ENCODE assay signal across 8 cellular contexts in the genomic region with DNA sequence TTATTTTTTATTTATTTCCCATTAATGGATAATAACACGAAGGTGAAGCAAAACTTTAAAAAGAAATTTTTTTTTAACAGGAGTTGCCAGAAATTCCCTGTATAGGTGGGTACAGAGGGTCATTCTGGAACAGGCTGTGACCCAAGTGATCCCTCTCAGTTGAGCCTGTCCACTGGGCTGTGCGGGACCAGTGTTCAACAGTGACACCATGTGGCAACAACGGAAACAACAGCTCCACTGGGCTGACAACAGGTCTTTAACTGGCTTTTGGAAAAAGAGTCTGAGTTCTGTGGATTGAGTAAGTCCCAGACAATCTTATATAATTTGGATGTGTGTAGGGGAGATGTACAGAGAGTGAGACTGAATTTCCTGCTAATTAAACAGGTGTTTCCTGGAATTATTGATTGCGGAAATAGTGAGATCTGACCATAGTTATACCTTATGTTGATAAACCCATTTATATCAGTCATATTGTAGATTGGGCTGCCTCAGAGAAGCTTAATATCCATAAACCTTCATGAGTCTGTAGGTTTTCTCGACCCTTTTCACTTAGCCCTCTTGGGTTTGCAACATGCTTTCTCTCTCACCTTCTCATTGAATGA. TPM values are rescaled to one million over a fixed set of nuclear protein-coding genes. Genes with fewer than 3 reads are reported as not detected.
DNase-seq lines count a peak whose midpoint lies in the region; TF ChIP-seq lines count a peak whose summit lies in the region.

No MANE protein-coding gene starts in this region.

- CTCF ChIA-PET in A673 (lab: Charles Lee) = no interaction called here
- CTCF ChIA-PET in OCI-LY7 (lab: Charles Lee; ENCODE audit: unreplicated experiment) = no interaction called here

- no TSS peak for BruUV-seq in A673 (replicated peaks; lab: Mats Ljungman, UMichigan)
- BruUV-seq in OCI-LY7 (replicated peaks; lab: Mats Ljungman, UMichigan) = no TSS peak

- H3K36me3 ChIP-seq in A673 (ENCODE audit: insufficient read depth, low read length, poor library complexity, severe bottlenecking) (no peaks in the 10 kb centered on the region), DOHH2 (ENCODE audit: control insufficient read depth, low read length) (no peaks in the 10 kb centered on the region), OCI-LY7 (ENCODE audit: insufficient read depth, low read length) (no peaks in the 10 kb centered on the region)

- no peaks in the 10 kb centered on the region for H3K79me2 ChIP-seq in DOHH2 (ENCODE audit: control insufficient read depth, low read length)
- H3K79me2 ChIP-seq in OCI-LY7 (ENCODE audit: insufficient read depth, low read depth, low read length) = no peaks in the 10 kb centered on the region

- no peaks in the 10 kb centered on the region for H3F3A ChIP-seq in DOHH2 (ENCODE audit: control insufficient read depth, insufficient read depth)

- H3K4me2 ChIP-seq in DOHH2 (ENCODE audit: low read length) (no peak overlapping the region), OCI-LY7 (ENCODE audit: low read length) (no peak overlapping the region)

- intact Hi-C loops in A673 (cut with micrococcal nuclease; ENCODE audit: unreplicated experiment) (no loop called here), OCI-LY7 (cut with micrococcal nuclease; ENCODE audit: unreplicated experiment) (no loop called here)

- H2AFZ ChIP-seq in OCI-LY7 (ENCODE audit: low read length) = no peak overlapping the region

- no peak overlapping the region for H3K4me3 ChIP-seq in A673 (ENCODE audit: low read depth, low read length, poor library complexity, severe bottlenecking)
- H3K4me3 ChIP-seq in DOHH2 (ENCODE audit: low read length) = no peak overlapping the region
- H3K4me3 ChIP-seq in OCI-LY7 (ENCODE audit: low read depth, low read length, poor library complexity, severe bottlenecking) = no peak overlapping the region
- no peak overlapping the region for H3K4me3 ChIP-seq in epithelial cell of proximal tubule (ENCODE audit: low read depth, low read length)

- DNase-seq in A673 (ENCODE audit: low spot score) (peak; percentile 40), OCI-LY7 (ENCODE audit: low spot score) (peak; percentile 55), epithelial cell of proximal tubule (ENCODE audit: low read depth) (no peak), NCI-H2107 treated with DMSO at 0.1 percent for 48 hours (lab: John Stamatoyannopoulos, UW; ENCODE audit: unreplicated experiment) (no peak), NCI-H2029 treated with DMSO at 0.1 percent for 48 hours (lab: John Stamatoyannopoulos, UW) (no peak), hypothalamus (lab: John Stamatoyannopoulos, UW) (no peak), LoVo (ENCODE audit: low spot score) (no peak)

- no peaks in the 10 kb centered on the region for H3K9me2 ChIP-seq in DOHH2 (replicated peaks; ENCODE audit: control insufficient read depth, low read length)
- H3K9me2 ChIP-seq in OCI-LY7 (ENCODE audit: insufficient read depth, low read length) = no peaks in the 10 kb centered on the region

- H3K4me1 ChIP-seq in A673 (ENCODE audit: insufficient read depth, low read length, poor library complexity, severe bottlenecking) (no peaks in the 10 kb centered on the region), DOHH2 (ENCODE audit: control insufficient read depth, low read length) (no peaks in the 10 kb centered on the region), OCI-LY7 (ENCODE audit: insufficient read depth, low read length, poor library complexity, severe bottlenecking) (no peaks in the 10 kb centered on the region)

- peak; percentile 54 for TF ChIP-seq CTCF in A673 (conservative IDR thresholded peaks at IDR 0.05; ENCODE audit: low read depth, low read length)
- TF ChIP-seq CTCF in DOHH2 (IDR thresholded peaks at IDR 0.05; ENCODE audit: low read depth, low read length, poor library complexity, severe bottlenecking) = peak; percentile 82
- TF ChIP-seq CTCF in OCI-LY7 (conservative IDR thresholded peaks at IDR 0.05; ENCODE audit: low read length) = peak; percentile 92
- TF ChIP-seq CTCF in epithelial cell of proximal tubule (conservative IDR thresholded peaks at IDR 0.05; ENCODE audit: low read depth, low read length) = peak; percentile 77

- POLR2A ChIA-PET in A673 (lab: Charles Lee; ENCODE audit: low non-redundant PET) (no interaction called here), OCI-LY7 (lab: Charles Lee) (no interaction called here)

- H3K9me3 ChIP-seq in A673 (ENCODE audit: low read depth, low read length, poor library complexity, severe bottlenecking) (peaks cover 19% of the 10 kb centered on the region), DOHH2 (ENCODE audit: control insufficient read depth, insufficient read depth, low read length) (peaks cover 44% of the 10 kb centered on the region), OCI-LY7 (ENCODE audit: low read length) (peaks cover 22% of the 10 kb centered on the region)

- H3K27me3 ChIP-seq in A673 (replicated peaks; ENCODE audit: insufficient read depth, low read depth, low read length, poor library complexity) (no peaks in the 10 kb centered on the region), DOHH2 (ENCODE audit: control insufficient read depth, low read length) (no peaks in the 10 kb centered on the region)

- H3K27ac ChIP-seq in A673 (ENCODE audit: low read depth, low read length, poor library complexity, severe bottlenecking) = no peak overlapping the region
- H3K27ac ChIP-seq in DOHH2 (ENCODE audit: low read depth, low read length) = no peak overlapping the region
- no peak overlapping the region for H3K27ac ChIP-seq in OCI-LY7 (ENCODE audit: low read depth, low read length, poor library complexity, severe bottlenecking)

- H4K20me1 ChIP-seq in DOHH2 (ENCODE audit: control insufficient read depth, insufficient read depth, low read depth, low read length) (no peaks in the 10 kb centered on the region), OCI-LY7 (ENCODE audit: insufficient read depth, low read length) (no peaks in the 10 kb centered on the region)

RNA-seq across cellular contexts. Expression of a gene that starts 17.6 kb away (rescaled TPM):
- total RNA-seq in A673 (2021) = not detected in 2 replicates
- total RNA-seq in OCI-LY7 (2014; rRNA removed; shearing (Covaris generic)) = not detected in 2 replicates
- total RNA-seq in OCI-LY7 (2022) = not detected in 2 replicates
- total RNA-seq in epithelial cell of proximal tubule = 0.06 and 0.29 TPM in 2 replicates

Comparison
In these comparisons a context has a peak if more than half of its experiments do, and no peak if none do; other contexts are left out.
1. DNase-seq: peak in A673 (single experiment) and OCI-LY7 (single experiment); none in epithelial cell of proximal tubule (single experiment), NCI-H2107 treated with DMSO at 0.1 percent for 48 hours (single experiment), NCI-H2029 treated with DMSO at 0.1 percent for 48 hours (single experiment), hypothalamus (0 of 51) and LoVo (single experiment).
2. Peak in every context shown above with its lines, with median percentiles within 50 percentile points of each other: CTCF ChIP-seq.